22 cellular contexts compared by ENCODE assay signal in the genomic region with DNA sequence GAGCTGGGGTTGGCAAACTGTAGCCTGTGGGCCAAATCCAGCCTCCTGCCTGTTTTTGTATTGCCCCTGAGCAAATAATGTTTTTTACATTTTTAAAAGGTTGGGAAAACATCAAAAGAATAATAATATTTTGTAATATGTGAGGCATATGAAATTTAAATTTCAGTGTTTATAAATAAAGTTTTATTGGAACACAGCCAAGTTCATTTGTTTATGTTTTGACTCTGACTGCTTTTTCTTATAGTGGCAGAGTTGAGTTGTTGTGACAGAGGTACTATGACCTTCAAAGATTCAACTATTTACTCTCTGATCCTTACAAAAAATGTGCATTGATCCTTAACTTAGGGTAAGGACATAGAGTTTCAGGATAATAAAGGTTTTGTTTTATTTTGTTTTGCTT. TPM values are rescaled to one million over a fixed set of nuclear protein-coding genes. Genes with fewer than 3 reads are reported as not detected.
DNase-seq lines count a peak whose midpoint lies in the region; ATAC-seq, FAIRE-seq and TF ChIP-seq lines count a peak whose summit lies in the region.
"Had no signal": no experiment of that assay in that cellular context is flagged by ENCODE, and none has a peak within 500 bp of the region (broad histone marks: within the 10 kb centered on the region; RNA-seq: fewer than 3 reads in every experiment).

No MANE protein-coding gene starts in this region.

- no peaks in the 10 kb centered on the region for H3K9me2 ChIP-seq in OCI-LY7 (ENCODE audit: insufficient read depth, low read length)

- in situ Hi-C loops in HepG2 (cut with HindIII; ENCODE audit: extremely low pct_ligation_motif_present, low pct_unique_long_range_greater_than_20kb) = no loop called here

- no peaks in the 10 kb centered on the region for H3K79me2 ChIP-seq in HepG2 (ENCODE audit: insufficient read depth, low read length)
- H3K79me2 ChIP-seq in OCI-LY7 (ENCODE audit: insufficient read depth, low read depth, low read length) = no peaks in the 10 kb centered on the region

- CTCF ChIA-PET in HepG2 (lab: Yijun Ruan, JAX; ENCODE audit: low intra/inter-chr PET ratio, low total read pairs) = no interaction called here
- CTCF ChIA-PET in OCI-LY7 (lab: Charles Lee; ENCODE audit: unreplicated experiment) = no interaction called here

- 0 out of 5 replicates have a peak, but pooled peaks cover 0 to 2% of the 10 kb centered on the region in 2 experiments for H3K27me3 ChIP-seq in HepG2 (ENCODE audit: control insufficient read depth in 1 of 2, insufficient read depth in 2 of 2, low read length in 2 of 2)
- no peaks in the 10 kb centered on the region for H3K27me3 ChIP-seq in right lobe of liver
- H3K27me3 ChIP-seq in sigmoid colon = no peaks in the 10 kb centered on the region
- H3K27me3 ChIP-seq: BLaER1 had no signal

- BruUV-seq in HepG2 (replicated peaks; lab: Mats Ljungman, UMichigan) = no TSS peak
- no TSS peak for BruUV-seq in OCI-LY7 (replicated peaks; lab: Mats Ljungman, UMichigan)

- H3K4me3 ChIP-seq in HepG2 (replicated peaks in 1 of 3; ENCODE audit: insufficient read depth in 1 of 3, low read depth in 2 of 3, low read length in 3 of 3) = no peak overlapping the region
- no peak overlapping the region for H3K4me3 ChIP-seq in right lobe of liver
- no peak overlapping the region for H3K4me3 ChIP-seq in sigmoid colon
- no peak overlapping the region for H3K4me3 ChIP-seq in OCI-LY7 (ENCODE audit: low read depth, low read length, poor library complexity, severe bottlenecking)
- H3K4me3 ChIP-seq: BLaER1, GM23338 had no signal

- TF ChIP-seq EP300 in HepG2 (IDR thresholded peaks at IDR 0.05; ENCODE audit: low read depth in 2 of 2, low read length in 2 of 2) (no peak), HepG2 (CRISPR knock-in tag; IDR thresholded peaks at IDR 0.05; ENCODE audit: borderline replicate concordance) (no peak), sigmoid colon (IDR thresholded peaks at IDR 0.05) (no peak)

- H3K4me1 ChIP-seq in HepG2 (ENCODE audit: insufficient read depth, low read length) (no peaks in the 10 kb centered on the region), right lobe of liver (peaks cover 0 to 64% (median 19%) of the 10 kb centered on the region in 4 donors), sigmoid colon (peaks cover 0 to 95% (median 64%) of the 10 kb centered on the region in 4 donors), OCI-LY7 (ENCODE audit: insufficient read depth, low read length, poor library complexity, severe bottlenecking) (peaks cover 11% of the 10 kb centered on the region)
- H3K4me1 ChIP-seq: Caco-2 had no signal

- FAIRE-seq in HepG2 (lab: Jason Lieb, UNC) = no peak
- FAIRE-seq: A204.1, G401.6, GM18507 had no signal

- H3K9ac ChIP-seq in HepG2 (ENCODE audit: insufficient read depth, low read depth, low read length) = no peak overlapping the region
- H3K9ac ChIP-seq: BLaER1 had no signal

- peaks cover 73% of the 10 kb centered on the region for H3K4me1 Mint-ChIP-seq in nephron
- H3K4me1 Mint-ChIP-seq in chondrocyte (ENCODE audit: low read depth) = peaks cover 34% of the 10 kb centered on the region

- TF ChIP-seq RAD21 in HepG2 (CRISPR knock-in tag; IDR thresholded peaks at IDR 0.05) = no peak

- H2AFZ ChIP-seq in HepG2 (ENCODE audit: low read length) = no peak overlapping the region
- H2AFZ ChIP-seq in OCI-LY7 (ENCODE audit: low read length) = no peak overlapping the region
- H2AFZ ChIP-seq: GM23338 had no signal

- H4K20me1 ChIP-seq in HepG2 (ENCODE audit: insufficient read depth, low read length) (no peaks in the 10 kb centered on the region), OCI-LY7 (ENCODE audit: insufficient read depth, low read length) (no peaks in the 10 kb centered on the region)
- H4K20me1 ChIP-seq: BLaER1 had no signal

- POLR2A ChIA-PET in HepG2 (lab: Yijun Ruan, JAX) = no interaction called here
- POLR2A ChIA-PET in OCI-LY7 (lab: Charles Lee) = interaction anchor here (0.7 kb wide), 1 partner anchor 21 kb away, joined by 3 read pairs; no protein-coding TSS in a partner anchor

- H3K36me3 ChIP-seq in HepG2 (replicated peaks in 1 of 2; ENCODE audit: control insufficient read depth in 1 of 2, insufficient read depth in 2 of 2, low read length in 2 of 2) (no peaks in the 10 kb centered on the region), right lobe of liver (no peaks in the 10 kb centered on the region), sigmoid colon (peaks cover 0 to 4% (median 0%) of the 10 kb centered on the region in 4 donors), OCI-LY7 (ENCODE audit: insufficient read depth, low read length) (no peaks in the 10 kb centered on the region)
- H3K36me3 ChIP-seq: BLaER1 had no signal

- H3K4me3 Mint-ChIP-seq in nephron (no peak overlapping the region), chondrocyte (ENCODE audit: unreplicated experiment) (no peak overlapping the region)
- H3K4me3 Mint-ChIP-seq: B cell; CD4-positive, CD25-positive, alpha-beta regulatory T cell; CD8-positive, alpha-beta T cell; GM23338; H9 had no signal

- TF ChIP-seq CTCF in HepG2 (CRISPR knock-in tag; IDR thresholded peaks at IDR 0.05) (no peak), right lobe of liver (IDR thresholded peaks at IDR 0.05) (no peak), nephron (IDR thresholded peaks at IDR 0.05; ENCODE audit: unreplicated experiment in 3 of 3) (no peak), sigmoid colon (IDR thresholded peaks at IDR 0.05) (no peak), chondrocyte (IDR thresholded peaks at IDR 0.05) (no peak), OCI-LY7 (conservative IDR thresholded peaks at IDR 0.05; ENCODE audit: low read length) (no peak)

- intact Hi-C loops in HepG2 (cut with micrococcal nuclease; ENCODE audit: unreplicated experiment) (no loop called here), right lobe of liver (cut with DNase I) (no loop called here), sigmoid colon (cut with DNase I) (no loop called here), OCI-LY7 (cut with micrococcal nuclease; ENCODE audit: unreplicated experiment) (no loop called here)

- H3K9me3 ChIP-seq in HepG2 (ENCODE audit: low read length) = no peaks in the 10 kb centered on the region
- H3K9me3 ChIP-seq in right lobe of liver = no peaks in the 10 kb centered on the region
- H3K9me3 ChIP-seq in sigmoid colon = no peaks in the 10 kb centered on the region
- H3K9me3 ChIP-seq in OCI-LY7 (ENCODE audit: low read length) = no peaks in the 10 kb centered on the region
- H3K9me3 ChIP-seq: BLaER1, Caco-2 had no signal

- no peak for TF ChIP-seq POLR2A in HepG2 (IDR thresholded peaks at IDR 0.05; ENCODE audit: insufficient read depth in 1 of 2, low read depth in 2 of 2, low read length in 2 of 2)
- TF ChIP-seq POLR2A in right lobe of liver (IDR thresholded peaks at IDR 0.05) = no peak
- no peak for TF ChIP-seq POLR2A in sigmoid colon (IDR thresholded peaks at IDR 0.05)

- H3K27ac Mint-ChIP-seq in nephron (peak overlapping the region; percentile 35 to 79 (median 66)), chondrocyte (ENCODE audit: unreplicated experiment) (no peak overlapping the region)
- H3K27ac Mint-ChIP-seq: B cell; CD4-positive, CD25-positive, alpha-beta regulatory T cell; CD8-positive, alpha-beta T cell; GM23338; H9 had no signal

- H3K36me3 Mint-ChIP-seq in nephron (ENCODE audit: low read depth) = peaks cover 85% of the 10 kb centered on the region
- peaks cover 11% of the 10 kb centered on the region for H3K36me3 Mint-ChIP-seq in chondrocyte (ENCODE audit: low read depth)
- H3K36me3 Mint-ChIP-seq: CD4-positive, CD25-positive, alpha-beta regulatory T cell; CD8-positive, alpha-beta T cell had no signal

- H3K27me3 Mint-ChIP-seq in nephron (ENCODE audit: low read depth) (no peaks in the 10 kb centered on the region), chondrocyte (ENCODE audit: low read depth) (no peaks in the 10 kb centered on the region)
- H3K27me3 Mint-ChIP-seq: B cell had no signal

- ATAC-seq in HepG2 (no peak), right lobe of liver (no peak), HG02973 (IDR thresholded peaks at IDR 0.05; ENCODE audit: unreplicated experiment) (no peak)
- ATAC-seq: CD8-positive, alpha-beta T cell; GM23338; HCT116 had no signal

- DNase-seq in HepG2 (ENCODE audit: low spot score) (no peak), right lobe of liver (no peak), sigmoid colon (no peak), chondrocyte (ENCODE audit: low spot score) (no peak), OCI-LY7 (ENCODE audit: low spot score) (no peak)
- DNase-seq: Caco-2; CD4-positive, CD25-positive, alpha-beta regulatory T cell; CD8-positive, alpha-beta T cell; DMS153; DND-41; H9 had no signal

- H3K27ac ChIP-seq in HepG2 (ENCODE audit: extremely low read length, insufficient read depth, low read length) = no peak overlapping the region
- peak overlapping the region in 1 of 3 donors; percentile 37 for H3K27ac ChIP-seq in right lobe of liver
- peak overlapping the region in 3 of 4 donors; percentile 43 to 51 (median 46) for H3K27ac ChIP-seq in sigmoid colon
- no peak overlapping the region for H3K27ac ChIP-seq in OCI-LY7 (ENCODE audit: low read depth, low read length, poor library complexity, severe bottlenecking)
- H3K27ac ChIP-seq: 22Rv1, BLaER1, C4-2B had no signal

- peaks cover 2% of the 10 kb centered on the region for H3K9me3 Mint-ChIP-seq in nephron
- H3K9me3 Mint-ChIP-seq in chondrocyte (ENCODE audit: low read depth) = no peaks in the 10 kb centered on the region
- H3K9me3 Mint-ChIP-seq: CD8-positive, alpha-beta T cell; H9 had no signal

- H3K4me2 ChIP-seq in HepG2 (ENCODE audit: low read depth, low read length) = no peak overlapping the region
- no peak overlapping the region for H3K4me2 ChIP-seq in OCI-LY7 (ENCODE audit: low read length)
- H3K4me2 ChIP-seq: BLaER1, GM23338 had no signal

RNA-seq across cellular contexts. Expression of a gene that starts 24.4 kb away (rescaled TPM):
- total RNA-seq in HepG2 (2016; rRNA removed; fragmentation: Illumina TruSeq; extraction: Trizol) (0.18 and 0.20 TPM in 2 replicates), right lobe of liver (10 to 100 TPM; 14.3 to 29.1 (median 16.6) TPM), sigmoid colon (100 to 1,000 TPM in 1 of 4 donors, 10 to 100 TPM in 3; 67.9 to 100 (median 70.2) TPM), chondrocyte (28.8 to 44.5 TPM (median 29.3 TPM) in 3 replicates), OCI-LY7 (2022) (8.1 and 9.1 TPM in 2 replicates)
- total RNA-seq in HepG2 (2016; cell fraction: cytosol; rRNA removed; fragmentation: Illumina TruSeq; extraction: Trizol; ENCODE audit: low read depth) = 2.5 and 2.7 TPM in 2 replicates
- 0.15 and 0.16 TPM in 2 replicates for total RNA-seq in HepG2 (2016; cell fraction: insoluble cytoplasmic fraction; rRNA removed; fragmentation: Illumina TruSeq; extraction: Trizol)
- 0.31 and 0.62 TPM in 2 replicates for total RNA-seq in HepG2 (2016; cell fraction: membrane; rRNA removed; fragmentation: Illumina TruSeq; extraction: Trizol)
- total RNA-seq in HepG2 (2016; cell fraction: nucleus; rRNA removed; fragmentation: Illumina TruSeq; extraction: Trizol) = 1.1 and 1.3 TPM in 2 replicates
- polyA plus RNA-seq in HepG2 (2011; rRNA removed) (0.65 and 0.73 TPM in 2 replicates), sigmoid colon (1 to 10 TPM in 2 of 3 donors, under 1 TPM in 1; 0.69 to 3.7 (median 1.2) TPM)
- 0.20 and 0.42 TPM in 2 replicates for polyA plus RNA-seq in HepG2 (2011; cell fraction: cytosol; rRNA removed)
- 1.8 TPM in 2 replicates for polyA plus RNA-seq in HepG2 (2011; cell fraction: nucleus; rRNA removed)
- 0.93 and 2.0 TPM in 2 replicates for polyA plus RNA-seq in HepG2 (2012)
- not detected in 2 replicates for polyA plus RNA-seq in HepG2 (2016; cell fraction: cytosol; fragmentation: Illumina TruSeq; extraction: Trizol; ENCODE audit: low read depth)
- polyA plus RNA-seq in HepG2 (2016; cell fraction: insoluble cytoplasmic fraction; fragmentation: Illumina TruSeq; extraction: Trizol; ENCODE audit: low read depth) = 0.05 and 0.09 TPM in 2 replicates
- polyA plus RNA-seq in HepG2 (2016; cell fraction: membrane; fragmentation: Illumina TruSeq; extraction: Trizol; ENCODE audit: low read depth) = 0.08 TPM in 1 of 2 replicates, not detected in the other
- polyA plus RNA-seq in HepG2 (2016; cell fraction: nucleus; fragmentation: Illumina TruSeq; extraction: Trizol; ENCODE audit: insufficient read depth, low read depth) = 0.08 and 0.32 TPM in 2 replicates
- 2.0 and 2.9 TPM in 2 replicates for polyA minus RNA-seq in HepG2 (2011; rRNA and poly(A)+ RNA removed; ENCODE audit: low replicate concordance)
- polyA minus RNA-seq in HepG2 (2011; cell fraction: cytosol; rRNA and poly(A)+ RNA removed) = 0.26 and 1.1 TPM in 2 replicates
- polyA minus RNA-seq in HepG2 (2011; cell fraction: nucleus; rRNA and poly(A)+ RNA removed) = 6.8 and 10.6 TPM in 2 replicates
- total RNA-seq in OCI-LY7 (2014; rRNA removed; shearing (Covaris generic)) = 2.4 and 2.6 TPM in 2 replicates

Comparison
In these comparisons a context has a peak if more than half of its experiments do, and no peak if none do; other contexts are left out.
1. H3K27ac ChIP-seq: peak in sigmoid colon (3 of 4); none in HepG2 (single experiment) and OCI-LY7 (single experiment).